2 cellular contexts compared by ENCODE assay signal in the genomic region with DNA sequence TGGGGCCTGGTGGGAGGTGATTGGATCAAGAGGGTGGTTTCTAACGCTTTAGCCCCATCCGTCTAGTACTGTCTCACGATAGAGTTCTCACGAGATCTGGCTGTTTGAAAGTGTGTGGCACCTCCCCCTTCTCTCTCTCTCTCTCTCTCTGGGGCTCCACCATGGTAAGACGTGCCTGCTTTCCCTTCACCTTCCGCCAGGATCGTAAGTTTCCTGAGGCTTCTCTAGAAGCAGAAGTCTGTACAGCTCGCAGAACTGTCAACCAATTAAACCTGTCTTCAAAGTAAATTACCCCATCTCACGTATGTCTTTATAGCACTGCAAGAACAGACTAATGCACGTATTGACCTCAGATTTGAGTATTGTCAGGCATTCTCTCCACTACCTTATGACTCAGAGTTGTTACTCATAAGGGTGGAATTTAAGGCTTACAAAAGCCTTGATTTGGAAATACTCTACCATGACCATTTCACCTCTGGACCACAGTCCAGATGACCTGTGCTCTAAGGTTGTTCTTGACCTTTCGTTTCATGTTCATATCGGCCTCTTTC.
TF ChIP-seq lines count a peak whose summit lies in the region.

No MANE protein-coding gene starts in this region.

TF ChIP-seq in Ishikawa, 13 proteins besides CTCF, POLR2A, EP300 and RAD21 (continued from another document):
- TF ChIP-seq, protein P1, sequence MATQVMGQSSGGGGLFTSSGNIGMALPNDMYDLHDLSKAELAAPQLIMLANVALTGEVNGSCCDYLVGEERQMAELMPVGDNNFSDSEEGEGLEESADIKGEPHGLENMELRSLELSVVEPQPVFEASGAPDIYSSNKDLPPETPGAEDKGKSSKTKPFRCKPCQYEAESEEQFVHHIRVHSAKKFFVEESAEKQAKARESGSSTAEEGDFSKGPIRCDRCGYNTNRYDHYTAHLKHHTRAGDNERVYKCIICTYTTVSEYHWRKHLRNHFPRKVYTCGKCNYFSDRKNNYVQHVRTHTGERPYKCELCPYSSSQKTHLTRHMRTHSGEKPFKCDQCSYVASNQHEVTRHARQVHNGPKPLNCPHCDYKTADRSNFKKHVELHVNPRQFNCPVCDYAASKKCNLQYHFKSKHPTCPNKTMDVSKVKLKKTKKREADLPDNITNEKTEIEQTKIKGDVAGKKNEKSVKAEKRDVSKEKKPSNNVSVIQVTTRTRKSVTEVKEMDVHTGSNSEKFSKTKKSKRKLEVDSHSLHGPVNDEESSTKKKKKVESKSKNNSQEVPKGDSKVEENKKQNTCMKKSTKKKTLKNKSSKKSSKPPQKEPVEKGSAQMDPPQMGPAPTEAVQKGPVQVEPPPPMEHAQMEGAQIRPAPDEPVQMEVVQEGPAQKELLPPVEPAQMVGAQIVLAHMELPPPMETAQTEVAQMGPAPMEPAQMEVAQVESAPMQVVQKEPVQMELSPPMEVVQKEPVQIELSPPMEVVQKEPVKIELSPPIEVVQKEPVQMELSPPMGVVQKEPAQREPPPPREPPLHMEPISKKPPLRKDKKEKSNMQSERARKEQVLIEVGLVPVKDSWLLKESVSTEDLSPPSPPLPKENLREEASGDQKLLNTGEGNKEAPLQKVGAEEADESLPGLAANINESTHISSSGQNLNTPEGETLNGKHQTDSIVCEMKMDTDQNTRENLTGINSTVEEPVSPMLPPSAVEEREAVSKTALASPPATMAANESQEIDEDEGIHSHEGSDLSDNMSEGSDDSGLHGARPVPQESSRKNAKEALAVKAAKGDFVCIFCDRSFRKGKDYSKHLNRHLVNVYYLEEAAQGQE (IDR thresholded peaks at IDR 0.05; ENCODE audit: low read depth) = no peak
- TF ChIP-seq TAF1 (IDR thresholded peaks at IDR 0.05; ENCODE audit: low read depth) = no peak
TF ChIP-seq in Ishikawa: peak in this region for 2.

TF ChIP-seq in liver, 16 proteins besides CTCF, POLR2A, EP300 and RAD21 (continued from another document):
- TF ChIP-seq, protein P1 (IDR thresholded peaks at IDR 0.05) = no peak
- TF ChIP-seq TAF1 (conservative IDR thresholded peaks at IDR 0.05) = no peak
- peak; percentile 76 to 89 for TF ChIP-seq HNF4A (conservative IDR thresholded peaks at IDR 0.05)
- TF ChIP-seq HNF4G (IDR thresholded peaks at IDR 0.05) = peak; percentile 19
- TF ChIP-seq, protein P2, sequence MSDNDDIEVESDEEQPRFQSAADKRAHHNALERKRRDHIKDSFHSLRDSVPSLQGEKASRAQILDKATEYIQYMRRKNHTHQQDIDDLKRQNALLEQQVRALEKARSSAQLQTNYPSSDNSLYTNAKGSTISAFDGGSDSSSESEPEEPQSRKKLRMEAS (IDR thresholded peaks at IDR 0.05) = no peak
- TF ChIP-seq GABPA (IDR thresholded peaks at IDR 0.05 in 1 of 2, conservative IDR thresholded peaks at IDR 0.05 in 1 of 2) = no peak
- no peak for TF ChIP-seq EGR1 (IDR thresholded peaks at IDR 0.05; ENCODE audit: low read depth in 2 of 2)
- no peak for TF ChIP-seq SP1 (IDR thresholded peaks at IDR 0.05)
- TF ChIP-seq, protein P3, sequence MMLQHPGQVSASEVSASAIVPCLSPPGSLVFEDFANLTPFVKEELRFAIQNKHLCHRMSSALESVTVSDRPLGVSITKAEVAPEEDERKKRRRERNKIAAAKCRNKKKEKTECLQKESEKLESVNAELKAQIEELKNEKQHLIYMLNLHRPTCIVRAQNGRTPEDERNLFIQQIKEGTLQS (IDR thresholded peaks at IDR 0.05) = no peak
- no peak for TF ChIP-seq YY1 (IDR thresholded peaks at IDR 0.05)
- peak; percentile 34 to 82 for TF ChIP-seq RXRA (IDR thresholded peaks at IDR 0.05)
